ENCODE assay signal across 8 cellular contexts in genomic region chr13:103188688-103189326, GRCh38.
A peak's percentile ranks its signal among the peaks of the same experiment; 100 is the strongest.
DNase-seq lines count a peak whose midpoint lies in the region; ATAC-seq and TF ChIP-seq lines count a peak whose summit lies in the region.

No MANE protein-coding gene starts in this region.

- no peak for TF ChIP-seq POLR2A in heart left ventricle (IDR thresholded peaks at IDR 0.05)
- TF ChIP-seq POLR2A in body of pancreas (IDR thresholded peaks at IDR 0.05) = no peak

- 21 to 28% (median 25%) methylated on average over 3 of the region's 3 CpGs for WGBS in heart left ventricle, 4 donors
- WGBS in body of pancreas, 2 donors = 21 to 28% methylated on average over 3 of the region's 3 CpGs

- H3K4me3 ChIP-seq in heart left ventricle (no peak overlapping the region), body of pancreas (no peak overlapping the region)

- H3K27me3 ChIP-seq in heart left ventricle = no peaks in the 10 kb centered on the region
- no peaks in the 10 kb centered on the region for H3K27me3 ChIP-seq in body of pancreas

- H3K36me3 ChIP-seq in heart left ventricle = no peaks in the 10 kb centered on the region
- no peaks in the 10 kb centered on the region for H3K36me3 ChIP-seq in body of pancreas (replicated peaks in 1 of 2; ENCODE audit: insufficient read depth in 1 of 2, low read depth in 2 of 2)

- DNase-seq in heart left ventricle = no peak
- no peak for DNase-seq in left cardiac atrium
- peak; percentile 25 to 82 (median 73) for DNase-seq in NCI-H1417 (lab: John Stamatoyannopoulos, UW)
- DNase-seq in body of pancreas = no peak
- DNase-seq in myocyte (ENCODE audit: low read depth) = peak; percentile 22
- DNase-seq in HEK293T (ENCODE audit: extremely low spot score) = no peak

- ATAC-seq in heart left ventricle = no peak
- no peak for ATAC-seq in left cardiac atrium
- no peak for ATAC-seq in body of pancreas
- ATAC-seq in HG03039 (IDR thresholded peaks at IDR 0.05; ENCODE audit: unreplicated experiment) = no peak
- no peak for ATAC-seq in GM19324 (IDR thresholded peaks at IDR 0.05; ENCODE audit: low FRiP score, unreplicated experiment)

- H3K4me1 ChIP-seq in heart left ventricle (peaks cover 0 to 6% (median 0%) of the 10 kb centered on the region in 12 donors), body of pancreas (no peaks in the 10 kb centered on the region)

- no peak overlapping the region for H3K27ac ChIP-seq in heart left ventricle
- no peak overlapping the region for H3K27ac ChIP-seq in body of pancreas

- peak; percentile 18 to 64 (median 53) for TF ChIP-seq CTCF in heart left ventricle (IDR thresholded peaks at IDR 0.05)
- peak in 6 of 7 experiments; percentile 19 to 47 (median 46) for TF ChIP-seq CTCF in body of pancreas (IDR thresholded peaks at IDR 0.05)

- CTCF ChIA-PET in HEK293T (lab: Yijun Ruan, JAX) = no interaction called here

- POLR2A ChIA-PET in HEK293T (lab: Yijun Ruan, JAX) = no interaction called here

- intact Hi-C loops in heart left ventricle (cut with DNase I) (loop anchor here in 4 of 10 donors (5.0 to 10.0 kb wide), 3 partner anchors 598 to 686 kb away; no protein-coding TSS in a partner anchor), left cardiac atrium (cut with DNase I) (loop anchor here in 1 of 2 donors (5.0 kb wide), 1 partner anchor 603 kb away; no protein-coding TSS in a partner anchor), body of pancreas (cut with DNase I) (no loop called here)

- H3K9me3 ChIP-seq in heart left ventricle = no peaks in the 10 kb centered on the region
- H3K9me3 ChIP-seq in body of pancreas = no peaks in the 10 kb centered on the region

TF ChIP-seq in HEK293T, 16 proteins besides CTCF, POLR2A, EP300 and RAD21:
- TF ChIP-seq HDGF (IDR thresholded peaks at IDR 0.05; ENCODE audit: borderline replicate concordance) (no peak), NFRKB (IDR thresholded peaks at IDR 0.05) (no peak), LEF1 (IDR thresholded peaks at IDR 0.05; ENCODE audit: borderline replicate concordance) (no peak), FOXM1 (IDR thresholded peaks at IDR 0.05; ENCODE audit: borderline replicate concordance) (no peak), ARNT (IDR thresholded peaks at IDR 0.05) (no peak), L3MBTL2 (conservative IDR thresholded peaks at IDR 0.05) (no peak), CTBP1 (IDR thresholded peaks at IDR 0.05; ENCODE audit: borderline replicate concordance) (no peak), TARDBP (IDR thresholded peaks at IDR 0.05) (no peak), SP1 (IDR thresholded peaks at IDR 0.05) (no peak), ZNF384 (IDR thresholded peaks at IDR 0.05) (no peak), FOXK2 (IDR thresholded peaks at IDR 0.05) (no peak), ELF4 (IDR thresholded peaks at IDR 0.05) (no peak), SUZ12 (IDR thresholded peaks at IDR 0.05) (no peak), FOXA1 (IDR thresholded peaks at IDR 0.05) (no peak)
- TF ChIP-seq, protein P1, sequence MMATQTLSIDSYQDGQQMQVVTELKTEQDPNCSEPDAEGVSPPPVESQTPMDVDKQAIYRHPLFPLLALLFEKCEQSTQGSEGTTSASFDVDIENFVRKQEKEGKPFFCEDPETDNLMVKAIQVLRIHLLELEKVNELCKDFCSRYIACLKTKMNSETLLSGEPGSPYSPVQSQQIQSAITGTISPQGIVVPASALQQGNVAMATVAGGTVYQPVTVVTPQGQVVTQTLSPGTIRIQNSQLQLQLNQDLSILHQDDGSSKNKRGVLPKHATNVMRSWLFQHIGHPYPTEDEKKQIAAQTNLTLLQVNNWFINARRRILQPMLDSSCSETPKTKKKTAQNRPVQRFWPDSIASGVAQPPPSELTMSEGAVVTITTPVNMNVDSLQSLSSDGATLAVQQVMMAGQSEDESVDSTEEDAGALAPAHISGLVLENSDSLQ (IDR thresholded peaks at IDR 0.05) = no peak
TF ChIP-seq in HEK293T: peak in this region for 0.

Comparison
In these comparisons a context has a peak if more than half of its experiments do, and no peak if none do; other contexts are left out.
1. DNase-seq: peak in NCI-H1417 (3 of 3) and myocyte (single experiment); none in heart left ventricle (0 of 5), left cardiac atrium (single experiment), body of pancreas (0 of 4) and HEK293T (single experiment).